In genomic region chr20:58650181-58650775, GRCh38 we compare ENCODE assay signal across 7 cellular contexts. TPM values are rescaled to one million over a fixed set of nuclear protein-coding genes. Genes with fewer than 3 reads are reported as not detected.
DNase-seq lines count a peak whose midpoint lies in the region; FAIRE-seq and TF ChIP-seq lines count a peak whose summit lies in the region.

No MANE protein-coding gene starts in this region.

- H3K9me3 Mint-ChIP-seq in glutamatergic neuron (ENCODE audit: unreplicated experiment), result peaks cover 5% of the 10 kb centered on the region

- peaks cover 2% of the 10 kb centered on the region for H3K27me3 Mint-ChIP-seq in glutamatergic neuron (ENCODE audit: unreplicated experiment)

- peak overlapping the region; percentile 99 for H3K4me3 Mint-ChIP-seq in glutamatergic neuron (ENCODE audit: unreplicated experiment)

- FAIRE-seq in GM19239 (lab: Jason Lieb, UNC), result no peak

- H3K4me1 Mint-ChIP-seq in glutamatergic neuron (ENCODE audit: low read depth, unreplicated experiment), result peaks cover 15% of the 10 kb centered on the region

- peak overlapping the region; percentile 98 for H3K4me3 ChIP-seq in Jurkat, Clone E6-1 (ENCODE audit: low read length)

- H3K36me3 Mint-ChIP-seq in glutamatergic neuron (ENCODE audit: unreplicated experiment), result no peaks in the 10 kb centered on the region

- DNase-seq in GM19239 (ENCODE audit: insufficient read length, low spot score), result peak; percentile 54
- no peak for DNase-seq in Jurkat, Clone E6-1 (ENCODE audit: low read depth, low spot score)
- DNase-seq in activated T-helper 9 cell treated with anti-CD3 and anti-CD28 coated beads, Interleukin-2, amount 50 U/mL, for 16 hours (ENCODE audit: low read depth), result peak; percentile 24
- peak; percentile 31 for DNase-seq in glutamatergic neuron
- peak; percentile 9 for DNase-seq in putamen (ENCODE audit: low spot score)
- no peak for DNase-seq in dermis blood vessel endothelial cell
- no peak for DNase-seq in NCI-H226

- no peak for TF ChIP-seq CTCF in glutamatergic neuron (IDR thresholded peaks at IDR 0.05; ENCODE audit: partially characterized antibody, unreplicated experiment)

- no peak overlapping the region for H3K27ac Mint-ChIP-seq in glutamatergic neuron (ENCODE audit: unreplicated experiment)

RNA-seq across cellular contexts. Expression of gene STX16, which starts 0.8 kb away (rescaled TPM):
- 92.4 TPM for polyA plus RNA-seq in Jurkat, Clone E6-1 (2012; ENCODE audit: insufficient read depth, insufficient read length)
- total RNA-seq in glutamatergic neuron (ENCODE audit: unreplicated experiment) (71.2 TPM), dermis blood vessel endothelial cell (36.4 and 53.5 TPM in 2 replicates)

RNA-seq across cellular contexts. Expression of gene NPEPL1, which starts 42.3 kb away (rescaled TPM):
- 8.3 TPM for polyA plus RNA-seq in Jurkat, Clone E6-1 (2012; ENCODE audit: insufficient read depth, insufficient read length)
- 43.2 TPM for total RNA-seq in glutamatergic neuron (ENCODE audit: unreplicated experiment)
- total RNA-seq in dermis blood vessel endothelial cell, result 20.6 and 28.8 TPM in 2 replicates

Comparison
In these comparisons a context has a peak if more than half of its experiments do, and no peak if none do; other contexts are left out.
1. DNase-seq: peak in GM19239 (single experiment), activated T-helper 9 cell treated with anti-CD3 and anti-CD28 coated beads, Interleukin-2, amount 50 U/mL, for 16 hours (single experiment), glutamatergic neuron (single experiment) and putamen (single experiment); none in Jurkat, Clone E6-1 (single experiment), dermis blood vessel endothelial cell (single experiment) and NCI-H226 (single experiment).